ENCODE assay signal across 17 cellular contexts in the genomic region with DNA sequence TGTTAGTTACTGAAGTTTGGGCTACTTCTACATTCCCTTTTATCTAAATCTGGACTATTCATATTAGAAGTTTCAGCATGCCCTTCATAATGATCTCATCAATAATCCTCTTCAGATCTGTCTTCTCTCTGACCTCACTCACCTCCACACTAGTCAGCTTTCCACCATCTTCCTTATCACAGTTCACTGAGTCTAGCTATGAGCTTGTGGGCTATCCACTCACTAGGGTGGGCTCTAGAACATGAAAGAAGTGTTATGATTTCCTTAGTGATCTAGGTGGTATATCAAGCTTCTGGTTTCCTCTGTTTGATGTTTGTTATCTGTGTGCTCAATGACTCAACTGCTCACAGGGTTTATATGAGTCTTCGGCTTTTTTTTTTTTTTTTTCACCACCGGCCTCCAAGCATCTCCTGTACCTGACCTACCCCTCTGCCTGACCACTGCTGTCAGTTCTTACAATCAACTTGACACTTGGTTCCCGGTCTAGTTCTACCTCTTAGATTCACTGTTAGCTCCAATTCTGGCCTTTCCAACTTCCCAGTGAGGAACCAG.
"Had no signal": no experiment of that assay in that cellular context is flagged by ENCODE, and none has a peak within 500 bp of the region (broad histone marks: within the 10 kb centered on the region; RNA-seq: fewer than 3 reads in every experiment).

No MANE protein-coding gene starts in this region.

- H3K27ac ChIP-seq: cardiac muscle cell, heart left ventricle, left ventricle myocardium inferior, psoas muscle, stomach, thoracic aorta had no signal

- H3K4me3 ChIP-seq: ascending aorta, cardiac muscle cell, heart left ventricle, left ventricle myocardium inferior, psoas muscle, stomach, thoracic aorta had no signal

- DNase-seq: activated CD4-positive, alpha-beta T cell treated with anti-CD3 and anti-CD28 coated beads, Interleukin-2, amount 50 U/mL, for 1 hour; activated effector memory CD4-positive, alpha-beta T cell treated with Interleukin-2 at 50 U/mL for 16 hours; activated naive CD8-positive, alpha-beta T cell treated with anti-CD3 and anti-CD28 coated beads, Interleukin-2, amount 10 ng/mL, durations not matched to agents 7 days and 5 days; foreskin melanocyte; heart left ventricle; islet precursor cell; left ventricle myocardium inferior; occipital lobe; psoas muscle; stimulated activated CD4-positive, alpha-beta T cell treated with anti-CD3 and anti-CD28 coated beads, Interleukin-4, amount 100 ng/mL, for 1 hour; stimulated activated CD8-positive, alpha-beta memory T cell treated with anti-CD3 and anti-CD28 coated beads, Interleukin-4, amount 100 ng/mL, for 48 hours; stomach had no signal

- H3K36me3 ChIP-seq: thoracic aorta had no signal

- FAIRE-seq: colon had no signal

- H3K27me3 ChIP-seq: ascending aorta, cardiac muscle cell, heart left ventricle, stomach had no signal

- ATAC-seq: heart left ventricle, psoas muscle, sciatic nerve had no signal

- H3K9me3 ChIP-seq: ascending aorta, heart left ventricle, left ventricle myocardium inferior, stomach, thoracic aorta had no signal

- H3K4me1 ChIP-seq: left ventricle myocardium inferior, psoas muscle had no signal
